Comparison of ENCODE assay signal across 1 cellular context in genomic region chr12:2431810-2432209, GRCh38.
TF ChIP-seq lines count a peak whose summit lies in the region.

No MANE protein-coding gene starts in this region.

TF ChIP-seq in GM23338, 12 proteins besides CTCF, POLR2A, EP300 and RAD21 (continued from another document):
- TF ChIP-seq ZNF462 (CRISPR knock-in tag; IDR thresholded peaks at IDR 0.05), result no peak
- no peak for TF ChIP-seq CREB1 (CRISPR knock-in tag; IDR thresholded peaks at IDR 0.05; ENCODE audit: low read depth)
